ENCODE assay signal across 15 cellular contexts in genomic region chr9:23258569-23258968, GRCh38.
"Had no signal": no experiment of that assay in that cellular context is flagged by ENCODE, and none has a peak within 500 bp of the region (broad histone marks: within the 10 kb centered on the region; RNA-seq: fewer than 3 reads in every experiment).

No MANE protein-coding gene starts in this region.

- DNase-seq: effector CD4-positive, alpha-beta T cell; endodermal cell; gastrocnemius medialis; heart right ventricle; hypothalamus; kidney glomerular epithelial cell; mesendoderm; naive thymus-derived CD4-positive, alpha-beta T cell; nephron progenitor cell; psoas muscle; retina; right lobe of liver; stimulated activated CD4-positive, alpha-beta T cell treated with anti-CD3 and anti-CD28 coated beads, Interleukin-12 subunit alpha, Interleukin-12 subunit beta, amount 100 ng/mL, for 4 hours; stimulated activated naive CD4-positive, alpha-beta T cell treated with Interleukin-2 at 50 U/mL for 16 hours; trophoblast cell had no signal
